ENCODE assay signal across 9 cellular contexts in genomic region chr17:42179911-42180410, GRCh38. TPM values are rescaled to one million over a fixed set of nuclear protein-coding genes. Genes with fewer than 3 reads are reported as not detected.
DNase-seq lines count a peak whose midpoint lies in the region; ATAC-seq and TF ChIP-seq lines count a peak whose summit lies in the region.
"Had no signal": no experiment of that assay in that cellular context is flagged by ENCODE, and none has a peak within 500 bp of the region (broad histone marks: within the 10 kb centered on the region; RNA-seq: fewer than 3 reads in every experiment).

No MANE protein-coding gene starts in this region.

- peaks cover 17% of the 10 kb centered on the region for H3K4me1 Mint-ChIP-seq in neural crest cell

- H3K4me3 ChIP-seq in coronary artery: peak overlapping the region; percentile 67

- TF ChIP-seq CTCF in coronary artery (IDR thresholded peaks at IDR 0.05): no peak
- no peak for TF ChIP-seq CTCF in neural crest cell (conservative IDR thresholded peaks at IDR 0.05)

- H3K27me3 Mint-ChIP-seq in neural crest cell (ENCODE audit: low read depth): peaks cover 86% of the 10 kb centered on the region

- no peak overlapping the region for H3K27ac ChIP-seq in coronary artery
- H3K27ac ChIP-seq: neutrophil had no signal

- no peak for ATAC-seq in GM19035 (IDR thresholded peaks at IDR 0.05; ENCODE audit: unreplicated experiment)

- H3K27ac Mint-ChIP-seq in neural crest cell (ENCODE audit: unreplicated experiment): no peak overlapping the region

- DNase-seq in activated naive CD4-positive, alpha-beta T cell treated with Interleukin-2 at 50 U/mL for 16 hours: peak; percentile 22
- DNase-seq in activated naive CD4-positive, alpha-beta T cell treated with anti-CD3 and anti-CD28 coated beads, Interleukin-2, amount 50 U/mL, for 16 hours: no peak
- DNase-seq in NCI-H774 (lab: John Stamatoyannopoulos, UW) (peak; percentile 11), coronary artery (ENCODE audit: low spot score) (no peak), neural crest cell (ENCODE audit: low read depth, low spot score) (peak; percentile 66), A172 (ENCODE audit: low spot score) (no peak)
- no peak for DNase-seq in activated effector memory CD4-positive, alpha-beta T cell treated with anti-CD3 and anti-CD28 coated beads, Interleukin-2, amount 50 U/mL, for 16 hours

- H3K9me3 Mint-ChIP-seq in neural crest cell: no peaks in the 10 kb centered on the region

- H3K36me3 Mint-ChIP-seq in neural crest cell (ENCODE audit: low read depth): no peaks in the 10 kb centered on the region

- H3K4me3 Mint-ChIP-seq in neural crest cell: peak overlapping the region; percentile 23

RNA-seq across cellular contexts. Expression of gene KCNH4, which starts 1.0 kb away (rescaled TPM):
- total RNA-seq in neural crest cell: 0.05 and 0.14 TPM in 2 replicates
- 0.02 TPM in 1 of 2 replicates, not detected in the other for total RNA-seq in A172 (2014; rRNA removed; shearing (Covaris generic))

RNA-seq across cellular contexts. Expression of gene HCRT, which starts 5.3 kb away (rescaled TPM):
- total RNA-seq in neural crest cell: 0.47 TPM in 1 of 2 replicates, not detected in the other
- not detected in 2 replicates for total RNA-seq in A172 (2014; rRNA removed; shearing (Covaris generic))

RNA-seq across cellular contexts. Expression of gene GHDC, which starts 14.3 kb away (rescaled TPM):
- total RNA-seq in neural crest cell: 8.4 and 8.8 TPM in 2 replicates
- total RNA-seq in A172 (2014; rRNA removed; shearing (Covaris generic)): 27.0 and 31.5 TPM in 2 replicates

RNA-seq across cellular contexts. Expression of gene RAB5C, which starts 25.2 kb away (rescaled TPM):
- total RNA-seq in neural crest cell: 97.6 and 99.0 TPM in 2 replicates
- total RNA-seq in A172 (2014; rRNA removed; shearing (Covaris generic)): 96.9 and 131 TPM in 2 replicates

RNA-seq across cellular contexts. Expression of gene HSPB9, which starts 57.4 kb away (rescaled TPM):
- 0.16 and 0.40 TPM in 2 replicates for total RNA-seq in neural crest cell
- total RNA-seq in A172 (2014; rRNA removed; shearing (Covaris generic)): not detected in 2 replicates

Comparison
In these comparisons a context has a peak if more than half of its experiments do, and no peak if none do; other contexts are left out.
1. DNase-seq: peak in activated naive CD4-positive, alpha-beta T cell treated with Interleukin-2 at 50 U/mL for 16 hours (single experiment), NCI-H774 (single experiment) and neural crest cell (single experiment); none in activated naive CD4-positive, alpha-beta T cell treated with anti-CD3 and anti-CD28 coated beads, Interleukin-2, amount 50 U/mL, for 16 hours (single experiment), coronary artery (single experiment), A172 (single experiment) and activated effector memory CD4-positive, alpha-beta T cell treated with anti-CD3 and anti-CD28 coated beads, Interleukin-2, amount 50 U/mL, for 16 hours (single experiment).